In the genomic region with DNA sequence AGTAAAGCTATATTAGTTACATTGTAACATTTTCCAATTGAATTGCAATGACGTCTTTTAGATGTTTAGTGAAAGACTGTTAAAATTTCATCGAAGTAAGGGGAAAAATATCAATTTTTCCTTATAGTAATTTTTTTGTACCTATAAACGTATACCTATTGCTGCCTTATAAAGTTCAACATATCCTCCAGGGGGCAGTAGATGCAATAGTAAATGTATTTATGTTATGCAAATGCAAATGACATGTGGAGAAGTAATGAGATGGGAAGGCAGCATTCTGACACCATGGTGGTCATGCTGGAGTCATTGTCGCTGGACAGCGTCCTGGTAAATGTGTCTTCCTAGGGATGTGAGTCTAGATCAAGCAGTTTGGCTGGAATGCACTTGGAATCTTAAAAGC, we compare ENCODE assay signal across 8 cellular contexts. TPM values are rescaled to one million over a fixed set of nuclear protein-coding genes. Genes with fewer than 3 reads are reported as not detected.
DNase-seq lines count a peak whose midpoint lies in the region; TF ChIP-seq lines count a peak whose summit lies in the region.

No MANE protein-coding gene starts in this region.

- H3K27ac Mint-ChIP-seq in activated naive CD4-positive, alpha-beta T cell treated with anti-CD3 and anti-CD28 coated beads for 36 hours = no peak overlapping the region

- peaks cover 7% of the 10 kb centered on the region for H3K27me3 ChIP-seq in AG04450 (ENCODE audit: control insufficient read depth, insufficient read depth, low read length)

- peak; percentile 2 for DNase-seq in AG04450 (ENCODE audit: low read depth, low spot score)
- DNase-seq in GM12864 (ENCODE audit: low read depth) = no peak
- peak; percentile 55 for DNase-seq in Jurkat, Clone E6-1 (ENCODE audit: low read depth, low spot score)
- peak; percentile 56 for DNase-seq in RPMI7951 (ENCODE audit: low read depth)
- peak; percentile 32 for DNase-seq in fibroblast of gingiva (ENCODE audit: low read depth)
- peak; percentile 8 for DNase-seq in putamen (ENCODE audit: low spot score)
- DNase-seq in GM19240 (ENCODE audit: insufficient read length, low spot score) = no peak
- no peak for DNase-seq in activated naive CD4-positive, alpha-beta T cell treated with anti-CD3 and anti-CD28 coated beads for 36 hours

- H3K4me3 Mint-ChIP-seq in activated naive CD4-positive, alpha-beta T cell treated with anti-CD3 and anti-CD28 coated beads for 36 hours = no peak overlapping the region

- H3K27me3 Mint-ChIP-seq in activated naive CD4-positive, alpha-beta T cell treated with anti-CD3 and anti-CD28 coated beads for 36 hours (ENCODE audit: low read depth) = peaks cover 15% of the 10 kb centered on the region

- H3K4me1 Mint-ChIP-seq in activated naive CD4-positive, alpha-beta T cell treated with anti-CD3 and anti-CD28 coated beads for 36 hours (ENCODE audit: low read depth) = no peaks in the 10 kb centered on the region

- no peaks in the 10 kb centered on the region for H3K36me3 Mint-ChIP-seq in activated naive CD4-positive, alpha-beta T cell treated with anti-CD3 and anti-CD28 coated beads for 36 hours (ENCODE audit: low read depth)

- POLR2A ChIA-PET in AG04450 (lab: Yijun Ruan, JAX) = no interaction called here

- CTCF ChIA-PET in AG04450 (lab: Charles Lee) = interaction anchor here (0.5 to 2.3 kb wide), 23 partner anchors 10 to 488 kb away, joined by 3 to 15 read pairs (median 4); a partner anchor contains a TSS
- CTCF ChIA-PET in activated naive CD4-positive, alpha-beta T cell treated with anti-CD3 and anti-CD28 coated beads for 36 hours (lab: Charles Lee) = interaction anchor here (0.7 to 2.3 kb wide), 7 partner anchors 13 to 254 kb away, joined by 3 to 6 read pairs (median 3); no protein-coding TSS in a partner anchor

- intact Hi-C loops in activated naive CD4-positive, alpha-beta T cell treated with anti-CD3 and anti-CD28 coated beads for 36 hours (cut with micrococcal nuclease) = loop anchor here (1.0 to 2.0 kb wide), 3 partner anchors 46 to 363 kb away; a partner anchor contains a TSS

- H3K27ac ChIP-seq in AG04450 (ENCODE audit: low read depth, low read length) = no peak overlapping the region

- TF ChIP-seq CTCF in AG04450 (IDR thresholded peaks at IDR 0.05; ENCODE audit: low read depth, low read length) = peak; percentile 65
- peak; percentile 20 for TF ChIP-seq CTCF in GM12864 (IDR thresholded peaks at IDR 0.05; ENCODE audit: low read depth, low read length, missing control alignments)

- H3K4me3 ChIP-seq in AG04450 (ENCODE audit: low read depth, low read length) (no peak overlapping the region), GM12864 (ENCODE audit: low read depth, low read length) (no peak overlapping the region)
- no peak overlapping the region for H3K4me3 ChIP-seq in Jurkat, Clone E6-1 (ENCODE audit: low read length)

- peaks cover under 1% of the 10 kb centered on the region for H3K9me3 Mint-ChIP-seq in activated naive CD4-positive, alpha-beta T cell treated with anti-CD3 and anti-CD28 coated beads for 36 hours

- peaks cover 4% of the 10 kb centered on the region; the same call in 1 of the 2 replicates for H3K9me3 ChIP-seq in AG04450 (ENCODE audit: control insufficient read depth, insufficient read depth, low read length)

RNA-seq across cellular contexts. Expression of a gene that starts 38.7 kb away (rescaled TPM):
- 0.06 and 0.12 TPM in 2 replicates for polyA plus RNA-seq in AG04450 (2011; rRNA removed)
- polyA minus RNA-seq in AG04450 (2011; rRNA and poly(A)+ RNA removed) = not detected in 2 replicates
- 0.71 TPM for polyA plus RNA-seq in Jurkat, Clone E6-1 (2012; ENCODE audit: insufficient read depth, insufficient read length)
- total RNA-seq in RPMI7951 (2014; rRNA removed; shearing (Covaris generic)) = not detected in 2 replicates
- not detected for total RNA-seq in activated naive CD4-positive, alpha-beta T cell treated with anti-CD3 and anti-CD28 coated beads for 36 hours

Comparison
In these comparisons a context has a peak if more than half of its experiments do, and no peak if none do; other contexts are left out.
1. DNase-seq: peak in AG04450 (single experiment), Jurkat, Clone E6-1 (single experiment), RPMI7951 (single experiment), fibroblast of gingiva (single experiment) and putamen (single experiment); none in GM12864 (single experiment), GM19240 (single experiment) and activated naive CD4-positive, alpha-beta T cell treated with anti-CD3 and anti-CD28 coated beads for 36 hours (single experiment).